10 cellular contexts compared by ENCODE assay signal in the genomic region with DNA sequence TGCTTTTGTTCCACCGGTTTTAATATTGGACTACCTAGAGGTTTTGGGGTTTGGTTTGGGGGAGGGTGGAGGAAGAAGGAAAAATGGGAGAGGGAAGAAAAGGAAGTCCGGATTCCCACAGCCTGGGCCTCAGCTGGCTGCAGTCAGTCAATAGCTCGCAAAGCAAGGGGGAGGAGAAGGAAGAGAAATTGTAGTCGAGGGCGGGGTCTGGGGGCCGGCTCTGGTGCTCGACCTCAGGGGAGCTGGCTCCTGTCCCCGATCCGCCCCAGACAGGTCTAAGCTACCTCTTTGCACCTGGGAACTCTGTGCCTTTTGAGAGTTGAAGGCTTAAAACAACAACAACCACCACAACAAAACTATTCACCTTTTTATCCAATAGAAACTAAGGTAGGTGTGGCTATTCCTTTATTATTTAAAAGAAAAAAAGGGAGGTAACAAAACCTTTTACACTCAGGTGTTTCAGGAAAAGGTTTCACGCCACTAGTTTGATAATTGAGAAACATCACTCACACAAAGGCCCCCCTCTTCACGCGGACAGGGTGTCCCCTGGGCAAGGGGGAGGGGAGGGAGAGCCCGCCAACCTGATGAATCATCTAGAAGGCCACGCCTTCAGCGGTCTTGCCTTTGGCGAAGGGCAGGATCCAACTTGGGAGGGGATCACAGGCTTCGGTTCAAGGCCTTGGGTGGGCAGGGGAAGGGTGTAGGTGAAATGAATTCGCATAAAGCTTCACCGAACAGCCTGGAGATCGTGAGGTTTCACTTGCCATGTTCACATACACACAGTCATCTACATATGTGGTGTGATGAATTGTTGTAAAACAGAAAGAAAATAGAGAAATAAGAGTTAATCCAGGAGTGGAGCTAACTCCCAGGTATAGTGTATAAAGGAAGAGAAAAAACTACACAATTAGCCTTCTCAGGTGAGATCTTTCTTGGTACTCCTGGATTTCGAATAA. TPM values are rescaled to one million over a fixed set of nuclear protein-coding genes. Genes with fewer than 3 reads are reported as not detected.
DNase-seq lines count a peak whose midpoint lies in the region; ATAC-seq and TF ChIP-seq lines count a peak whose summit lies in the region.
"Had no signal": no experiment of that assay in that cellular context is flagged by ENCODE, and none has a peak within 500 bp of the region (broad histone marks: within the 10 kb centered on the region; RNA-seq: fewer than 3 reads in every experiment).

No MANE protein-coding gene starts in this region.

- no peaks in the 10 kb centered on the region for H3K9me2 ChIP-seq in Karpas-422 (replicated peaks; ENCODE audit: insufficient read depth, low read length)

- no peak overlapping the region for H3K27ac ChIP-seq in Karpas-422 (ENCODE audit: low read length)

- H3K36me3 ChIP-seq in Karpas-422 (ENCODE audit: insufficient read depth, low read length) = no peaks in the 10 kb centered on the region

- H3K4me2 ChIP-seq in Karpas-422 (ENCODE audit: low read depth, low read length, poor library complexity, severe bottlenecking) = no peak overlapping the region

- H3K36me3 Mint-ChIP-seq in nephron progenitor cell (ENCODE audit: low read depth) = no peaks in the 10 kb centered on the region

- H2AFZ ChIP-seq in Karpas-422 (ENCODE audit: low read length) = no peak overlapping the region

- peaks cover 8% of the 10 kb centered on the region for H3K27me3 Mint-ChIP-seq in nephron progenitor cell (ENCODE audit: low read depth, poor library complexity)

- in situ Hi-C loops in GM13977 (cut with MboI; ENCODE audit: low pct_unique_long_range_greater_than_20kb, low sequenced_read_pairs, unreplicated experiment) = no loop called here

- H4K20me1 ChIP-seq in Karpas-422 (ENCODE audit: insufficient read depth, low read depth, low read length) = no peaks in the 10 kb centered on the region

- DNase-seq in DMS153 (lab: John Stamatoyannopoulos, UW) (peak; percentile 90), NCI-H748 (lab: John Stamatoyannopoulos, UW; ENCODE audit: unreplicated experiment) (peak; percentile 99), nephron progenitor cell (peak; percentile 56), Karpas-422 (no peak), GM13977 (ENCODE audit: low spot score) (no peak), cerebellar cortex (ENCODE audit: low spot score) (no peak)
- DNase-seq: CD4-positive, alpha-beta T cell had no signal

- no peaks in the 10 kb centered on the region for H3K9me3 ChIP-seq in Karpas-422 (ENCODE audit: low read length)

- H3K4me3 ChIP-seq in Karpas-422 (ENCODE audit: low read length) = no peak overlapping the region

- H3K9ac ChIP-seq in Karpas-422 (ENCODE audit: low read length) = no peak overlapping the region

- H3K27ac Mint-ChIP-seq in nephron progenitor cell = peak overlapping the region; percentile 90
- H3K27ac Mint-ChIP-seq: CD4-positive, alpha-beta T cell had no signal

- TF ChIP-seq CTCF in nephron progenitor cell (IDR thresholded peaks at IDR 0.05) (no peak), GM13977 (IDR thresholded peaks at IDR 0.05; ENCODE audit: extremely low read depth, insufficient read depth, missing control alignments) (no peak)

- H3K4me1 Mint-ChIP-seq in nephron progenitor cell = peaks cover 44% of the 10 kb centered on the region

- H3K4me1 ChIP-seq in Karpas-422 (ENCODE audit: low read length) = no peaks in the 10 kb centered on the region

- H3K27me3 ChIP-seq in Karpas-422 (ENCODE audit: low read length) = no peaks in the 10 kb centered on the region

- ATAC-seq in esophagus mucosa (peak; percentile 87), HG02763 (IDR thresholded peaks at IDR 0.05; ENCODE audit: unreplicated experiment) (no peak)

- no peaks in the 10 kb centered on the region for H3K79me2 ChIP-seq in Karpas-422 (ENCODE audit: low read length)

- peak overlapping the region; percentile 79 for H3K4me3 Mint-ChIP-seq in nephron progenitor cell
- H3K4me3 Mint-ChIP-seq: CD4-positive, alpha-beta T cell had no signal

- H3K9me3 Mint-ChIP-seq in nephron progenitor cell = no peaks in the 10 kb centered on the region
- H3K9me3 Mint-ChIP-seq: CD4-positive, alpha-beta T cell had no signal

RNA-seq across cellular contexts. Expression of a gene that starts 1.7 kb away (rescaled TPM):
- 23.8 TPM for total RNA-seq in esophagus mucosa
- total RNA-seq in Karpas-422 (2014; rRNA removed; shearing (Covaris generic); ENCODE audit: low replicate concordance) = not detected in 2 replicates
- total RNA-seq: CD4-positive, alpha-beta T cell; T-helper 2 cell treated with Interferon-gamma antibody and Interleukin-4, amounts not matched to agents 100 ng/mL and 5 ng/mL, for 36 hours had no signal

Comparison
In these comparisons a context has a peak if more than half of its experiments do, and no peak if none do; other contexts are left out.
1. DNase-seq: peak in DMS153 (single experiment), NCI-H748 (single experiment) and nephron progenitor cell (single experiment); none in Karpas-422 (single experiment), GM13977 (single experiment) and cerebellar cortex (single experiment).
2. RNA of a gene that starts 1.7 kb away (total RNA-seq): 23.8 TPM in esophagus mucosa (single experiment); not detected in Karpas-422; every median in the first group is over 10 times any median in the second.